In the genomic region with DNA sequence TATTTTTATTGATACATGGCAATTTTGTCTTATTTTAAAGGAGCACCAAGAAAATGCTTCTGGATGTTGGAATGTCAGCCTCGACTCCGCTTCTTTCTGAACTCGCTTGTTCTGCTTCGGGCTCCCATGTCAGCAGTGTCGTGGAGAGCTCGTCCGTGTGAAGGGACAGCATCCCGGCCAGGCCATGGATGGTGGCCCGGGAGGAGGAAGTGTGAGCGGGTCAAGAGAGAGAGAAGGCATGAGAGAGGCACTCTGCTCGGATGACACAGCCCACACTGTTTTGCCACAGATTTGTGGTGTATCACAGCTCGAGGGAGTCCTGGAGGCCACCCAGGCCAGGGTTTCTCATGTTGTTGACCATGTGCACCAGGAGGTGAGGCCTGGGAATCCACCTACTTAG, we compare ENCODE assay signal across 16 cellular contexts.
"Had no signal": no experiment of that assay in that cellular context is flagged by ENCODE, and none has a peak within 500 bp of the region (broad histone marks: within the 10 kb centered on the region; RNA-seq: fewer than 3 reads in every experiment).

No MANE protein-coding gene starts in this region.

- H3K27me3 Mint-ChIP-seq: activated naive CD4-positive, alpha-beta T cell treated with anti-CD3 and anti-CD28 coated beads, Interleukin-2, amount 50 U/mL, for 24 hours had no signal

- H3K27me3 ChIP-seq: body of pancreas, upper lobe of left lung had no signal

- H3K9me3 Mint-ChIP-seq: activated naive CD4-positive, alpha-beta T cell treated with anti-CD3 and anti-CD28 coated beads, Interleukin-2, amount 50 U/mL, for 24 hours; stimulated activated effector memory CD8-positive, alpha-beta T cell treated with anti-CD3 and anti-CD28 coated beads, Interleukin-12 subunit alpha, Interleukin-12 subunit beta, amount 100 ng/mL, for 72 hours; T-helper 1 cell treated with Interleukin-12 subunit alpha and Interleukin-12 subunit beta and Interleukin-4 antibody, amounts not matched to agents 30 μg/mL and 1 μg/mL, for 36 hours had no signal

- H3K9me3 ChIP-seq: body of pancreas, upper lobe of left lung had no signal

- H3K4me3 ChIP-seq: body of pancreas, lung, upper lobe of left lung had no signal

- H3K36me3 Mint-ChIP-seq: activated naive CD4-positive, alpha-beta T cell treated with anti-CD3 and anti-CD28 coated beads, Interleukin-2, amount 50 U/mL, for 24 hours; stimulated activated effector memory CD8-positive, alpha-beta T cell treated with anti-CD3 and anti-CD28 coated beads, Interleukin-12 subunit alpha, Interleukin-12 subunit beta, amount 100 ng/mL, for 72 hours had no signal

- H3K27ac ChIP-seq: body of pancreas, epithelial cell of prostate, upper lobe of left lung had no signal

- H3K36me3 ChIP-seq: upper lobe of left lung had no signal

- H3K4me3 Mint-ChIP-seq: activated naive CD4-positive, alpha-beta T cell treated with anti-CD3 and anti-CD28 coated beads, Interleukin-2, amount 50 U/mL, for 24 hours; stimulated activated effector memory CD8-positive, alpha-beta T cell treated with anti-CD3 and anti-CD28 coated beads, Interleukin-12 subunit alpha, Interleukin-12 subunit beta, amount 100 ng/mL, for 72 hours; T-helper 1 cell treated with Interleukin-12 subunit alpha and Interleukin-12 subunit beta and Interleukin-4 antibody, amounts not matched to agents 30 μg/mL and 1 μg/mL, for 36 hours had no signal

- ATAC-seq: activated CD4-positive, CD25-positive, alpha-beta regulatory T cell treated with anti-CD3 and anti-CD28 coated beads, Interleukin-2, amount 50 U/mL, for 24 hours; body of pancreas; stimulated activated effector memory CD8-positive, alpha-beta T cell treated with anti-CD3 and anti-CD28 coated beads, Interleukin-12 subunit alpha, Interleukin-12 subunit beta, amount 100 ng/mL, for 72 hours had no signal

- DNase-seq: activated CD4-positive, alpha-beta T cell treated with anti-CD3 and anti-CD28 coated beads, Interleukin-2, amount 50 U/mL, for 4 hours; activated effector memory CD4-positive, alpha-beta T cell treated with Interleukin-2 at 50 U/mL for 16 hours; activated T-cell treated with anti-CD3 and anti-CD28 coated beads, Interleukin-2, amount 50 U/mL, for 1 hour; amniotic stem cell; effector memory CD4-positive, alpha-beta T cell; midbrain; occipital lobe; substantia nigra had no signal

- H3K4me1 ChIP-seq: body of pancreas, upper lobe of left lung had no signal

- H3K4me1 Mint-ChIP-seq: activated naive CD4-positive, alpha-beta T cell treated with anti-CD3 and anti-CD28 coated beads, Interleukin-2, amount 50 U/mL, for 24 hours; stimulated activated effector memory CD8-positive, alpha-beta T cell treated with anti-CD3 and anti-CD28 coated beads, Interleukin-12 subunit alpha, Interleukin-12 subunit beta, amount 100 ng/mL, for 72 hours had no signal
